ENCODE assay signal across 21 cellular contexts in the genomic region with DNA sequence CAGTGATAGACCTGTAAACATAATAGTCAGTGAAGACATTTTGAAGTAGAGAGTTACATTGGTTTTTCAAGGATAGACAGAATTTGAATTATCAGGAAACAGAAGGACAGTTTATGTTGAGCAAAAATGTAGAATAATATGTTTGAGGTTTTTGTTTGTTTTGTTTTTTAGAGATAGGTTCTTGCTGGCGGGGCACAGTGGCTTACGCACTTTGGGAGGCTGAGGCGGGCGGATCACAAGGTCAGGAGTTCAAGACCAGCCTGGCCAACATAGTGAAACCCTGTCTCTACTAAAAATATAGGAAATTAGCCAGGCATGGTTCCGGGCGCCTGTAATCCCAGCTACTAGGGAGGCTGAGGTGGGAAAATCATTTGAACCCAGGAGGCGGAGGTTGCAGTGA. TPM values are rescaled to one million over a fixed set of nuclear protein-coding genes. Genes with fewer than 3 reads are reported as not detected.
DNase-seq lines count a peak whose midpoint lies in the region; ATAC-seq and TF ChIP-seq lines count a peak whose summit lies in the region.
"Had no signal": no experiment of that assay in that cellular context is flagged by ENCODE, and none has a peak within 500 bp of the region (broad histone marks: within the 10 kb centered on the region; RNA-seq: fewer than 3 reads in every experiment).

No MANE protein-coding gene starts in this region.

- no peak for ATAC-seq in activated CD8-positive, alpha-beta T cell treated with anti-CD3 and anti-CD28 coated beads for 36 hours
- ATAC-seq in activated CD8-positive, alpha-beta T cell treated with anti-CD3 and anti-CD28 coated beads, Interleukin-2, amount 10 ng/mL, durations not matched to agents 7 days and 5 days = no peak
- ATAC-seq in gastrocnemius medialis (no peak), HG02884 (IDR thresholded peaks at IDR 0.05; ENCODE audit: unreplicated experiment) (no peak)
- ATAC-seq: HCT116, PC-3 had no signal

- intact Hi-C loops in activated CD8-positive, alpha-beta T cell treated with anti-CD3 and anti-CD28 coated beads for 36 hours (cut with micrococcal nuclease) = no loop called here
- intact Hi-C loops in gastrocnemius medialis (cut with DNase I; ENCODE audit: low total_unique reads) = loop anchor here (5.0 kb wide), 1 partner anchor 102 kb away; no protein-coding TSS in a partner anchor

- in situ Hi-C loops in gastrocnemius medialis (cut with MboI; ENCODE audit: low sequenced_read_pairs in 4 of 4) = no loop called here

- no peak for TF ChIP-seq CTCF in activated CD8-positive, alpha-beta T cell treated with anti-CD3 and anti-CD28 coated beads for 36 hours (IDR thresholded peaks at IDR 0.05)
- no peak for TF ChIP-seq CTCF in HL-60 (IDR thresholded peaks at IDR 0.05; ENCODE audit: insufficient read depth, low read length)
- TF ChIP-seq CTCF in brain (conservative IDR thresholded peaks at IDR 0.05) = no peak
- no peak for TF ChIP-seq CTCF in gastrocnemius medialis (IDR thresholded peaks at IDR 0.05 in 4 of 5, conservative IDR thresholded peaks at IDR 0.05 in 1 of 5)

- H3K36me3 ChIP-seq in gastrocnemius medialis = peaks cover 0 to 6% of the 10 kb centered on the region in 2 donors

- peak overlapping the region; percentile 23 for H3K27ac Mint-ChIP-seq in activated CD8-positive, alpha-beta T cell treated with anti-CD3 and anti-CD28 coated beads for 36 hours
- no peak overlapping the region for H3K27ac Mint-ChIP-seq in activated CD8-positive, alpha-beta T cell treated with anti-CD3 and anti-CD28 coated beads, Interleukin-2, amount 10 ng/mL, durations not matched to agents 7 days and 5 days
- peak overlapping the region in 4 of 5 experiments; percentile 39 to 89 (median 66) for H3K27ac Mint-ChIP-seq in brain
- H3K27ac Mint-ChIP-seq: CD4-positive, CD25-positive, alpha-beta regulatory T cell had no signal

- no peak overlapping the region for H3K4me3 Mint-ChIP-seq in activated CD8-positive, alpha-beta T cell treated with anti-CD3 and anti-CD28 coated beads for 36 hours
- no peak overlapping the region for H3K4me3 Mint-ChIP-seq in activated CD8-positive, alpha-beta T cell treated with anti-CD3 and anti-CD28 coated beads, Interleukin-2, amount 10 ng/mL, durations not matched to agents 7 days and 5 days
- no peak overlapping the region for H3K4me3 Mint-ChIP-seq in brain
- H3K4me3 Mint-ChIP-seq: CD4-positive, CD25-positive, alpha-beta regulatory T cell had no signal

- H3K4me1 ChIP-seq in gastrocnemius medialis = peaks cover 13 to 36% of the 10 kb centered on the region in 2 donors
- H3K4me1 ChIP-seq: SJCRH30 had no signal

- H3K4me3 ChIP-seq in HL-60 (replicated peaks; ENCODE audit: insufficient read depth, low read length) (no peak overlapping the region), gastrocnemius medialis (no peak overlapping the region)
- H3K4me3 ChIP-seq: MG63, SJCRH30 had no signal

- CTCF ChIA-PET in activated CD8-positive, alpha-beta T cell treated with anti-CD3 and anti-CD28 coated beads for 36 hours (lab: Charles Lee) = no interaction called here
- CTCF ChIA-PET in activated CD8-positive, alpha-beta T cell treated with anti-CD3 and anti-CD28 coated beads, Interleukin-2, amount 10 ng/mL, durations not matched to agents 7 days and 5 days (lab: Charles Lee) = interaction anchor here (0.9 kb wide), 1 partner anchor 32 kb away, joined by 3 read pairs; no protein-coding TSS in a partner anchor

- peaks cover 30% of the 10 kb centered on the region for H3K4me1 Mint-ChIP-seq in activated CD8-positive, alpha-beta T cell treated with anti-CD3 and anti-CD28 coated beads for 36 hours (ENCODE audit: low read depth)
- no peaks in the 10 kb centered on the region for H3K4me1 Mint-ChIP-seq in activated CD8-positive, alpha-beta T cell treated with anti-CD3 and anti-CD28 coated beads, Interleukin-2, amount 10 ng/mL, durations not matched to agents 7 days and 5 days (ENCODE audit: low read depth)
- peaks cover 46% of the 10 kb centered on the region for H3K4me1 Mint-ChIP-seq in brain

- POLR2A ChIA-PET in activated CD8-positive, alpha-beta T cell treated with anti-CD3 and anti-CD28 coated beads for 36 hours (lab: Charles Lee) = no interaction called here
- POLR2A ChIA-PET in activated CD8-positive, alpha-beta T cell treated with anti-CD3 and anti-CD28 coated beads, Interleukin-2, amount 10 ng/mL, durations not matched to agents 7 days and 5 days (lab: Charles Lee) = no interaction called here

- no peak for TF ChIP-seq POLR2A in gastrocnemius medialis (IDR thresholded peaks at IDR 0.05)

- no peaks in the 10 kb centered on the region for H3K9me3 ChIP-seq in gastrocnemius medialis
- H3K9me3 ChIP-seq: MG63, SJCRH30 had no signal

- no peaks in the 10 kb centered on the region for H3K27me3 ChIP-seq in HL-60 (ENCODE audit: insufficient read depth, poor library complexity, severe bottlenecking)
- H3K27me3 ChIP-seq in gastrocnemius medialis = no peaks in the 10 kb centered on the region
- H3K27me3 ChIP-seq: MG63, SJCRH30 had no signal

- H3K36me3 Mint-ChIP-seq in activated CD8-positive, alpha-beta T cell treated with anti-CD3 and anti-CD28 coated beads for 36 hours (ENCODE audit: low read depth) = peaks cover 16% of the 10 kb centered on the region
- H3K36me3 Mint-ChIP-seq in activated CD8-positive, alpha-beta T cell treated with anti-CD3 and anti-CD28 coated beads, Interleukin-2, amount 10 ng/mL, durations not matched to agents 7 days and 5 days (ENCODE audit: low read depth) = peaks cover 16% of the 10 kb centered on the region
- peaks cover 18% of the 10 kb centered on the region for H3K36me3 Mint-ChIP-seq in brain

- H3K9me3 Mint-ChIP-seq in activated CD8-positive, alpha-beta T cell treated with anti-CD3 and anti-CD28 coated beads for 36 hours = no peaks in the 10 kb centered on the region
- H3K9me3 Mint-ChIP-seq in activated CD8-positive, alpha-beta T cell treated with anti-CD3 and anti-CD28 coated beads, Interleukin-2, amount 10 ng/mL, durations not matched to agents 7 days and 5 days (ENCODE audit: insufficient read depth) = no peaks in the 10 kb centered on the region
- no peaks in the 10 kb centered on the region for H3K9me3 Mint-ChIP-seq in brain
- H3K9me3 Mint-ChIP-seq: CD4-positive, CD25-positive, alpha-beta regulatory T cell had no signal

- H3K27me3 Mint-ChIP-seq in activated CD8-positive, alpha-beta T cell treated with anti-CD3 and anti-CD28 coated beads for 36 hours = no peaks in the 10 kb centered on the region
- H3K27me3 Mint-ChIP-seq in activated CD8-positive, alpha-beta T cell treated with anti-CD3 and anti-CD28 coated beads, Interleukin-2, amount 10 ng/mL, durations not matched to agents 7 days and 5 days (ENCODE audit: low read depth) = no peaks in the 10 kb centered on the region
- H3K27me3 Mint-ChIP-seq in brain = no peaks in the 10 kb centered on the region
- H3K27me3 Mint-ChIP-seq: CD4-positive, CD25-positive, alpha-beta regulatory T cell had no signal

- DNase-seq in activated CD8-positive, alpha-beta T cell treated with anti-CD3 and anti-CD28 coated beads for 36 hours = no peak
- no peak for DNase-seq in activated CD8-positive, alpha-beta T cell treated with anti-CD3 and anti-CD28 coated beads, Interleukin-2, amount 10 ng/mL, durations not matched to agents 7 days and 5 days
- DNase-seq in HL-60 (ENCODE audit: low read depth in 1 of 2, low spot score in 1 of 2) (no peak), gastrocnemius medialis (no peak), putamen (ENCODE audit: low spot score) (no peak)
- DNase-seq: 8988T; CD4-positive, CD25-positive, alpha-beta regulatory T cell; KBM-7; MG63; NCI-H1105 treated with DMSO at 0.1 percent for 48 hours; NCI-H146; NCI-H1930; NCI-H446 treated with DMSO at 0.1 percent for 48 hours; NCI-H526; NCI-H82; NK-92 treated with Interleukin-12 subunit alpha and Interleukin-12 subunit beta, amount 100 ng/mL, for 24 hours; SJCRH30 had no signal

- H3K27ac ChIP-seq in HL-60 (replicated peaks) = peak overlapping the region; percentile 78
- peak overlapping the region; percentile 83 to 94 (median 88) for H3K27ac ChIP-seq in gastrocnemius medialis
- H3K27ac ChIP-seq: SJCRH30 had no signal

RNA-seq across cellular contexts. Expression of gene BCL2L13, which starts 35.6 kb away (rescaled TPM):
- 10 to 100 TPM; 36.1 to 38.3 TPM for total RNA-seq in activated CD8-positive, alpha-beta T cell treated with anti-CD3 and anti-CD28 coated beads for 36 hours
- total RNA-seq in activated CD8-positive, alpha-beta T cell treated with anti-CD3 and anti-CD28 coated beads, Interleukin-2, amount 10 ng/mL, durations not matched to agents 7 days and 5 days = 10 to 100 TPM; 26.0 to 27.0 TPM
- polyA plus RNA-seq in brain (ENCODE audit: insufficient read depth, low read depth, low replicate concordance) = 39.7 TPM
- total RNA-seq in gastrocnemius medialis = 100 to 1,000 TPM; 162 to 310 (median 231) TPM

RNA-seq across cellular contexts. Expression of gene ATP6V1E1, which starts 45.6 kb away (rescaled TPM):
- 10 to 100 TPM; 68.1 to 68.2 TPM for total RNA-seq in activated CD8-positive, alpha-beta T cell treated with anti-CD3 and anti-CD28 coated beads for 36 hours
- 10 to 100 TPM; 86.2 to 88.8 TPM for total RNA-seq in activated CD8-positive, alpha-beta T cell treated with anti-CD3 and anti-CD28 coated beads, Interleukin-2, amount 10 ng/mL, durations not matched to agents 7 days and 5 days
- 250 TPM for polyA plus RNA-seq in brain (ENCODE audit: insufficient read depth, low read depth, low replicate concordance)
- total RNA-seq in gastrocnemius medialis = 100 to 1,000 TPM; 243 to 279 (median 250) TPM

Comparison
In these comparisons a context has a peak if more than half of its experiments do, and no peak if none do; other contexts are left out.
1. RNA of gene BCL2L13, which starts 35.6 kb away (total RNA-seq): 162 to 310 TPM in gastrocnemius medialis; 36.1 to 38.3 TPM in activated CD8-positive, alpha-beta T cell treated with anti-CD3 and anti-CD28 coated beads for 36 hours and 26.0 to 27.0 TPM in activated CD8-positive, alpha-beta T cell treated with anti-CD3 and anti-CD28 coated beads, Interleukin-2, amount 10 ng/mL, durations not matched to agents 7 days and 5 days; every median in the first group is over 4 times any median in the second.